Comparison of ENCODE assay signal across 8 cellular contexts in the genomic region with DNA sequence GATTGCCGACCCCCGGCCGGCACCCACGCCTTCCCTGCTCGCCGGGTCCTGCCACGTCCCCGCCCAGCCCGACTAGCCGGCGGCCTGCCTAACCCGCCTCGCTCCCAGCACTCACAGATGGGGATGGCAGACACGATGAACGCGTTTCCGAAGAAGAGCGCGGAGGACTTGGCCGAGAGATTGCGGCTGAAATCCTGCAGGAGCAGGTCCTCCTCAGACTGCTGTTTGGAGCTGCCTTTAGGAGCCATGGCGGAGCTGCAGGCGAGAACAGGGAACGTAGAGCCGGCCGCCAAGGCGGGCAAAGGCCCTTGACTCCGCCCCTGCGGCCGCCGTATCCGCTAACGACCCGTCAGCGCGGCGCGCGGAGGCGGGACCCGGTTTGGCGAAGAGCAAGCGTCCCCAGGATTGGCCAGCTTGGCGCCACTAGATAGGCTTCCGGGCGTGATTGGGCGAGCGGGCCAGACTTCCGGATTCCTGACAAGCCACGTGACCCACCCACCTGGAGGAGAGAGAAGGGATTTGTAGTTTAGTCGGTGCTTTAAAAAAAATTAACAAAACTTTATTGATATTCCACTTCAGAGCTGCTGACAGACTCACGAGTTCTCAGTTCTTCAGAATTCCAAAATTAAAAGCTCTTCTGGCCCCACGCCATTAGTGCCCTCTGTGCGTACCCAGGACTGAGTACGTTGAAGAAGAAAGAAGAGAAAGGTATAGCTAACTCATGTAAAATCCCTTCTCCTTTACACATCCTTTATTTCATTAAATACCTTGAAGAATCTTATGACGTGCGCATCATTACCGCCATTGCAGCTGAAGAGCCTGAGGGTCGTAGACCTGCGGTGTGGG. TPM values are rescaled to one million over a fixed set of nuclear protein-coding genes. Genes with fewer than 3 reads are reported as not detected.
A peak's percentile ranks its signal among the peaks of the same experiment; 100 is the strongest.
DNase-seq lines count a peak whose midpoint lies in the region; ATAC-seq and TF ChIP-seq lines count a peak whose summit lies in the region.

A gene (minus strand): TSS at position 276 of the 846 bp plus-strand sequence. CDS start 28 bp downstream, at position 248.

- 3% methylated on average over 56 to 60 of the region's 60 CpGs for WGBS in esophagus, 2 donors

- H3K36me3 ChIP-seq in KMS-11 (ENCODE audit: insufficient read depth) (peaks cover 9% of the 10 kb centered on the region; the same call in 1 of the 2 replicates), Peyer's patch (peaks cover 0 to 13% (median 0%) of the 10 kb centered on the region in 3 donors), esophagus (ENCODE audit: control insufficient read depth in 2 of 2, insufficient read depth in 2 of 2, low read length in 1 of 2) (no peaks in the 10 kb centered on the region), mucosa of stomach (ENCODE audit: control insufficient read depth, insufficient read depth, low read length) (no peaks in the 10 kb centered on the region)

- peak within 1 kb of the TSS; percentile 94 for H3K9ac ChIP-seq in KMS-11
- H3K9ac ChIP-seq in mucosa of stomach (ENCODE audit: low read length), result peak within 1 kb of the TSS; percentile 83

- peak within 1 kb of the TSS; percentile 80 for H2AFZ ChIP-seq in KMS-11 (ENCODE audit: low read depth)

- H3K9me3 ChIP-seq in Peyer's patch, result no peaks in the 10 kb centered on the region
- H3K9me3 ChIP-seq in esophagus (ENCODE audit: control insufficient read depth in 2 of 2, insufficient read depth in 1 of 2, low read depth in 1 of 2, low read length in 1 of 2), result no peaks in the 10 kb centered on the region
- no peaks in the 10 kb centered on the region for H3K9me3 ChIP-seq in mucosa of stomach (ENCODE audit: control insufficient read depth, low read length)

- DNase-seq in DMS53 treated with DMSO at 0.1 percent for 48 hours (lab: John Stamatoyannopoulos, UW; ENCODE audit: unreplicated experiment), result peak; percentile 93
- DNase-seq in Peyer's patch, result peak; percentile 99 to 100 (median 99)
- peak; percentile 98 to 99 for DNase-seq in activated T-cell treated with anti-CD3 and anti-CD28 coated beads, Interleukin-2, amount 50 U/mL, for 48 hours
- DNase-seq in stimulated activated CD8-positive, alpha-beta memory T cell treated with anti-CD3 and anti-CD28 coated beads, Interleukin-7, amount 100 ng/mL, for 1 hour (ENCODE audit: low read depth in 2 of 2), result peak; percentile 96

- no peaks in the 10 kb centered on the region for H4K20me1 ChIP-seq in KMS-11 (ENCODE audit: insufficient read depth)

- peak; percentile 99 for ATAC-seq in GM21737 (IDR thresholded peaks at IDR 0.05; ENCODE audit: unreplicated experiment)

- TF ChIP-seq CTCF in KMS-11 (conservative IDR thresholded peaks at IDR 0.05; ENCODE audit: low read depth, low read length) (no peak), Peyer's patch (IDR thresholded peaks at IDR 0.05) (peak; percentile 20 to 85 (median 55))

- peaks cover 49% of the 10 kb centered on the region for H3K79me2 ChIP-seq in KMS-11 (ENCODE audit: insufficient read depth, low read depth)

- H3K4me3 ChIP-seq in KMS-11 (IDR thresholded peaks at IDR 0.05; ENCODE audit: insufficient read depth, low read depth, low read length) (peak within 1 kb of the TSS; percentile 95), Peyer's patch (peak within 1 kb of the TSS; percentile 75 to 88 (median 80)), esophagus (ENCODE audit: low read depth in 1 of 2, low read length in 2 of 2) (peak within 1 kb of the TSS; percentile 84), mucosa of stomach (ENCODE audit: low read length) (peak within 1 kb of the TSS; percentile 81)

- no peaks in the 10 kb centered on the region for H3K27me3 ChIP-seq in KMS-11 (ENCODE audit: insufficient read depth, low read depth)
- H3K27me3 ChIP-seq in Peyer's patch, result no peaks in the 10 kb centered on the region
- H3K27me3 ChIP-seq in esophagus (ENCODE audit: control insufficient read depth in 1 of 2, insufficient read depth in 2 of 2, low read length in 2 of 2), result no peaks in the 10 kb centered on the region
- H3K27me3 ChIP-seq in mucosa of stomach (ENCODE audit: control insufficient read depth, insufficient read depth, low read length), result no peaks in the 10 kb centered on the region

- peaks cover 34% of the 10 kb centered on the region for H3K4me1 ChIP-seq in KMS-11 (ENCODE audit: low read depth, poor library complexity, severe bottlenecking)
- H3K4me1 ChIP-seq in Peyer's patch, result peaks cover 0 to 17% (median 0%) of the 10 kb centered on the region in 4 donors
- no peaks in the 10 kb centered on the region for H3K4me1 ChIP-seq in esophagus (ENCODE audit: control insufficient read depth in 2 of 2, insufficient read depth in 2 of 2, low read length in 1 of 2)
- peaks cover 10% of the 10 kb centered on the region for H3K4me1 ChIP-seq in mucosa of stomach (ENCODE audit: control insufficient read depth, insufficient read depth, low read length)

- peak within 1 kb of the TSS; percentile 92 for H3K4me2 ChIP-seq in KMS-11

- TF ChIP-seq POLR2A in Peyer's patch (IDR thresholded peaks at IDR 0.05), result peak; percentile 84 to 87

- H3K27ac ChIP-seq in KMS-11 (peak within 1 kb of the TSS; percentile 75), Peyer's patch (peak within 1 kb of the TSS; percentile 80 to 89 (median 86)), esophagus (ENCODE audit: low read depth in 2 of 2, low read length in 1 of 2) (peak within 1 kb of the TSS; percentile 78 to 89)

RNA-seq across cellular contexts. Expression of the gene that starts here (rescaled TPM):
- total RNA-seq in Peyer's patch, result 10 to 100 TPM; 47.6 to 78.4 (median 58.3) TPM
- 10 to 100 TPM; 53.7 to 73.2 TPM for polyA plus RNA-seq in esophagus

Comparison
In these comparisons a context has a peak if more than half of its experiments do, and no peak if none do; other contexts are left out.
1. Peak in every context shown above with its lines: DNase-seq, ATAC-seq, H3K4me3 ChIP-seq and H3K27ac ChIP-seq.